6 cellular contexts compared by ENCODE assay signal in the genomic region with DNA sequence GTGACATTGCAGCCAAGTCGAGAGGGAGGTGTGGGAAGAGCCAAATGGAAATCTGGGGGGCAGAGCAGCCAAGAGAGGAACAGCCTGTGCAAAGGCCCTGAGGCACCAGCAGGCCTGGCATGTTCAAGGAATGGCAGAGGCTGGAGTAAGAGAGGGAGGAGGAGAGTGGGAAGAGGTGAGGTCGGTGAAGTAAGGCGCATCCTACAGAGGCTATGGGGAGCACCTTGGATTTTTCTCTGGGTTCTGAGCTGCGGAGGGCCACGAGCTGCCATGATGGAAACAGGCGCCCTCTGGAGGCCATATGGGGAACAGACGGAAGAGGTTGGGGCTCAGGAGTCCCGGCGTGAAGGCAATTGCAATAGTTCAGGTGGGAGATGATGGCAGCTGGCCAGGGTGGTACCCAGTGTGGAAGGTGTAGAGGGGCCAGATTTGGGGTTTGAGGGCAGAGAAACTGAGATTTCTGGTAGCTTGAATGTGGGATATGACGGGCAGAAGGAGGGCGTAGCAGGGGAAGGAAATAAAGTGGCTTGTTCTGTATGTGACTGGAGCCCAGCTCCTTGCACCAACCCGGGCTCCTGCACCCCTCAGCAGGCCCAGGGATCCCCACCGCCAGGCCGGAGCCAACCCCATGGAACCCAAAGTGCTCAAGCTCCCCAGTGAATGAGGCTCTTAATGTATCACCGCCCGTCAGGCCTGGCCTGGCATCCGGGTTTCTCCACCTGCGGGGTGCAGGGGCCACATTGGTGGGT. TPM values are rescaled to one million over a fixed set of nuclear protein-coding genes. Genes with fewer than 3 reads are reported as not detected.
DNase-seq lines count a peak whose midpoint lies in the region; ATAC-seq lines count a peak whose summit lies in the region.

No MANE protein-coding gene starts in this region.

- peak overlapping the region in 2 of 8 donors; percentile 53 to 77 for H3K27ac Mint-ChIP-seq in CD8-positive, alpha-beta memory T cell
- H3K27ac Mint-ChIP-seq in activated naive CD4-positive, alpha-beta T cell treated with anti-CD3 and anti-CD28 coated beads, Interleukin-2, amount 50 U/mL, for 24 hours: peak overlapping the region; percentile 2
- peak overlapping the region in 2 of 9 donors; percentile 16 to 70 for H3K27ac Mint-ChIP-seq in naive thymus-derived CD4-positive, alpha-beta T cell

- no peaks in the 10 kb centered on the region for H3K9me3 ChIP-seq in CD8-positive, alpha-beta memory T cell (ENCODE audit: low read length)
- H3K9me3 ChIP-seq in naive thymus-derived CD4-positive, alpha-beta T cell (ENCODE audit: control insufficient read depth in 2 of 3, low read length in 3 of 3): no peaks in the 10 kb centered on the region

- no peaks in the 10 kb centered on the region for H3K36me3 Mint-ChIP-seq in CD8-positive, alpha-beta memory T cell
- peaks cover 2% of the 10 kb centered on the region for H3K36me3 Mint-ChIP-seq in activated naive CD4-positive, alpha-beta T cell treated with anti-CD3 and anti-CD28 coated beads, Interleukin-2, amount 50 U/mL, for 24 hours
- H3K36me3 Mint-ChIP-seq in naive thymus-derived CD4-positive, alpha-beta T cell: no peaks in the 10 kb centered on the region

- ATAC-seq in naive thymus-derived CD4-positive, alpha-beta T cell: peak; percentile 80
- no peak for ATAC-seq in HG02852 (IDR thresholded peaks at IDR 0.05; ENCODE audit: unreplicated experiment)
- ATAC-seq in HG02885 (IDR thresholded peaks at IDR 0.05; ENCODE audit: poor library complexity, unreplicated experiment): no peak

- no peaks in the 10 kb centered on the region for H3K36me3 ChIP-seq in CD8-positive, alpha-beta memory T cell (ENCODE audit: insufficient read depth, low read length)
- no peaks in the 10 kb centered on the region for H3K36me3 ChIP-seq in naive thymus-derived CD4-positive, alpha-beta T cell (ENCODE audit: control insufficient read depth in 2 of 3, insufficient read depth in 3 of 3, low read length in 3 of 3)

- peak; percentile 41 to 75 (median 44) for DNase-seq in CD8-positive, alpha-beta memory T cell
- DNase-seq in NCI-H146 treated with DMSO at 0.1 percent for 48 hours (lab: John Stamatoyannopoulos, UW; ENCODE audit: unreplicated experiment): peak; percentile 35
- peak in 7 of 9 donors; percentile 37 to 58 (median 46) for DNase-seq in naive thymus-derived CD4-positive, alpha-beta T cell

- no peak overlapping the region for H3K4me3 ChIP-seq in CD8-positive, alpha-beta memory T cell (ENCODE audit: low read length)
- no peak overlapping the region for H3K4me3 ChIP-seq in naive thymus-derived CD4-positive, alpha-beta T cell (ENCODE audit: low read length)

- H3K27me3 ChIP-seq in CD8-positive, alpha-beta memory T cell (ENCODE audit: insufficient read depth, low read length, poor library complexity, severe bottlenecking): no peaks in the 10 kb centered on the region
- no peaks in the 10 kb centered on the region for H3K27me3 ChIP-seq in naive thymus-derived CD4-positive, alpha-beta T cell (ENCODE audit: control insufficient read depth in 2 of 2, insufficient read depth in 2 of 2, low read length in 2 of 2)

- no peak overlapping the region for H3K4me3 Mint-ChIP-seq in CD8-positive, alpha-beta memory T cell
- no peak overlapping the region for H3K4me3 Mint-ChIP-seq in activated naive CD4-positive, alpha-beta T cell treated with anti-CD3 and anti-CD28 coated beads, Interleukin-2, amount 50 U/mL, for 24 hours
- H3K4me3 Mint-ChIP-seq in naive thymus-derived CD4-positive, alpha-beta T cell: peak overlapping the region in 1 of 10 donors; percentile 46

- H3K27ac ChIP-seq in CD8-positive, alpha-beta memory T cell (ENCODE audit: low read depth, low read length): no peak overlapping the region
- H3K27ac ChIP-seq in naive thymus-derived CD4-positive, alpha-beta T cell (ENCODE audit: low read depth, low read length): no peak overlapping the region

- H3K4me1 Mint-ChIP-seq in CD8-positive, alpha-beta memory T cell: peaks cover 4 to 6% (median 4%) of the 10 kb centered on the region in 3 donors
- H3K4me1 Mint-ChIP-seq in activated naive CD4-positive, alpha-beta T cell treated with anti-CD3 and anti-CD28 coated beads, Interleukin-2, amount 50 U/mL, for 24 hours: no peaks in the 10 kb centered on the region
- peaks cover 0 to 7% (median 5%) of the 10 kb centered on the region in 7 donors for H3K4me1 Mint-ChIP-seq in naive thymus-derived CD4-positive, alpha-beta T cell

- intact Hi-C loops in naive thymus-derived CD4-positive, alpha-beta T cell (cut with micrococcal nuclease): loop anchor here in 1 of 2 donors (1.0 to 5.0 kb wide), 2 partner anchors 9 to 56 kb away; no protein-coding TSS in a partner anchor

- H3K27me3 Mint-ChIP-seq in CD8-positive, alpha-beta memory T cell: peaks cover 0 to 1% of the 10 kb centered on the region in 2 donors
- H3K27me3 Mint-ChIP-seq in activated naive CD4-positive, alpha-beta T cell treated with anti-CD3 and anti-CD28 coated beads, Interleukin-2, amount 50 U/mL, for 24 hours: no peaks in the 10 kb centered on the region
- no peaks in the 10 kb centered on the region for H3K27me3 Mint-ChIP-seq in naive thymus-derived CD4-positive, alpha-beta T cell

- CTCF ChIA-PET in CD8-positive, alpha-beta memory T cell (lab: Charles Lee): interaction anchor here (0.6 to 3.2 kb wide), 14 partner anchors 9 to 106 kb away, joined by 3 to 23 read pairs (median 4); partner anchors contain the start of genes DACT3 and SLC1A5
- CTCF ChIA-PET in naive thymus-derived CD4-positive, alpha-beta T cell (lab: Charles Lee): interaction anchor here (0.7 to 1.7 kb wide), 8 partner anchors 9 to 153 kb away, joined by 3 to 13 read pairs (median 4); no protein-coding TSS in a partner anchor

- POLR2A ChIA-PET in CD8-positive, alpha-beta memory T cell (lab: Charles Lee): no interaction called here
- POLR2A ChIA-PET in naive thymus-derived CD4-positive, alpha-beta T cell (lab: Charles Lee): no interaction called here

- H3K4me1 ChIP-seq in CD8-positive, alpha-beta memory T cell (ENCODE audit: insufficient read depth, low read length): no peaks in the 10 kb centered on the region
- H3K4me1 ChIP-seq in naive thymus-derived CD4-positive, alpha-beta T cell (ENCODE audit: control insufficient read depth in 2 of 2, insufficient read depth in 2 of 2, low read length in 2 of 2): no peaks in the 10 kb centered on the region

- no peaks in the 10 kb centered on the region for H3K9me3 Mint-ChIP-seq in CD8-positive, alpha-beta memory T cell
- no peaks in the 10 kb centered on the region for H3K9me3 Mint-ChIP-seq in activated naive CD4-positive, alpha-beta T cell treated with anti-CD3 and anti-CD28 coated beads, Interleukin-2, amount 50 U/mL, for 24 hours
- no peaks in the 10 kb centered on the region for H3K9me3 Mint-ChIP-seq in naive thymus-derived CD4-positive, alpha-beta T cell

RNA-seq across cellular contexts. Expression of gene STRN4, which starts 20.5 kb away (rescaled TPM):
- total RNA-seq in CD8-positive, alpha-beta memory T cell: 10 to 100 TPM; 68.8 to 70.4 TPM
- polyA plus RNA-seq in CD8-positive, alpha-beta memory T cell: 23.2 TPM
- 100 to 1,000 TPM in 2 of 5 experiments, 10 to 100 TPM in 3; 81.3 to 120 (median 90.4) TPM for total RNA-seq in naive thymus-derived CD4-positive, alpha-beta T cell
- polyA plus RNA-seq in naive thymus-derived CD4-positive, alpha-beta T cell: 10 to 100 TPM; 16.2 to 30.9 TPM

RNA-seq across cellular contexts. Expression of gene FKRP, which starts 20.9 kb away (rescaled TPM):
- total RNA-seq in CD8-positive, alpha-beta memory T cell: 10 to 100 TPM; 21.6 to 24.4 TPM
- 6.4 TPM for polyA plus RNA-seq in CD8-positive, alpha-beta memory T cell
- total RNA-seq in naive thymus-derived CD4-positive, alpha-beta T cell: 10 to 100 TPM; 17.5 to 29.8 (median 21.2) TPM
- 1 to 10 TPM; 1.8 to 6.8 TPM for polyA plus RNA-seq in naive thymus-derived CD4-positive, alpha-beta T cell

RNA-seq across cellular contexts. Expression of gene SLC1A5, which starts 21.7 kb away (rescaled TPM):
- 100 to 1,000 TPM; 377 to 380 TPM for total RNA-seq in CD8-positive, alpha-beta memory T cell
- polyA plus RNA-seq in CD8-positive, alpha-beta memory T cell: 19.1 TPM
- 100 to 1,000 TPM in 1 of 5 experiments, 10 to 100 TPM in 1, 1 to 10 TPM in 3; 3.5 to 120 (median 5.3) TPM for total RNA-seq in naive thymus-derived CD4-positive, alpha-beta T cell
- 1 to 10 TPM; 1.1 to 5.6 TPM for polyA plus RNA-seq in naive thymus-derived CD4-positive, alpha-beta T cell

RNA-seq across cellular contexts. Expression of gene PRKD2, which starts 49.8 kb away (rescaled TPM):
- total RNA-seq in CD8-positive, alpha-beta memory T cell: 10 to 100 TPM; 61.6 to 63.8 TPM
- 88.0 TPM for polyA plus RNA-seq in CD8-positive, alpha-beta memory T cell
- total RNA-seq in naive thymus-derived CD4-positive, alpha-beta T cell: 100 to 1,000 TPM; 120 to 181 (median 123) TPM
- 100 to 1,000 TPM in 1 of 2 donors, 10 to 100 TPM in 1; 39.5 to 105 TPM for polyA plus RNA-seq in naive thymus-derived CD4-positive, alpha-beta T cell
